Comparison of ENCODE assay signal across 8 cellular contexts in the genomic region with DNA sequence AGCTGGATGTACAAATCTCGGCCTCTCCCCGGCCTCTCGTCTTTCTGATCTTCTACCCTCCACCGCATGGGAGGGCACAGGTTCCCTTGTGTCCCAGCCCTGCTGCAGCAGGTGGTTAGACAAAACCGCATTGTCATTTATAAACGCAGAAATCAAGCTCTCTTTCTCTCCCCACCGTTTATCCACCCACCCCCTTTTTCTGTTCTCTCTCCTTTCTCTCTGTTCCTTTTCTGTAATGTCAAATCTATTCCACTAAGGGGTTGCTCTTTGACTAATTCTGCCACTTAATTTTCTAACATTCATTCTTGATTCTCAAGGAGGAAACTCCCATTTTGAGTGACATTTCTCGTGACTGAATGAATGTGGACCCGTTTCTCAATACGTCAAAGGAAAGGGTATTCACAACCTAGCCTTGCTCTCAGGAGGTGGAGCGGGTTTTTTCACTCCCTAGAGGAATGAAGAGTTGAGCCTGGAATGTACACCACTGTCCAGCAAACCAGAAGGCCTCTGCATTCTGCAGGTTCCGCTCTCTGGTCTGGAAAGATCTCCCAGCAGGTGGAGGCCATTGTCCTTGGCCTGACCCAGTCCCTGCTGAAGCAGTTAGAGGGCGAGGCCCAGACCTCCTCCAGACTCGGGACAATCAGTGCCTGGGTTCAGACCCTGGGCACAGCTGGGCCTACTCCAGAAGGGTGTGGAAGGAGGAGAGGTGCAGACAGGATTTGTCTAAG.
DNase-seq lines count a peak whose midpoint lies in the region; ATAC-seq and TF ChIP-seq lines count a peak whose summit lies in the region.

No MANE protein-coding gene starts in this region.

- peak overlapping the region; percentile 58 for H2AFZ ChIP-seq in KMS-11 (ENCODE audit: low read depth)

- no peaks in the 10 kb centered on the region for H3K9me3 ChIP-seq in right atrium auricular region

- DNase-seq in right atrium auricular region (ENCODE audit: low spot score), result peak; percentile 43
- no peak for DNase-seq in NCI-H187 (lab: John Stamatoyannopoulos, UW)
- no peak for DNase-seq in RKO (ENCODE audit: low spot score)
- no peak for DNase-seq in COLO668 (lab: John Stamatoyannopoulos, UW; ENCODE audit: unreplicated experiment)
- DNase-seq in cerebellum (ENCODE audit: low spot score), result no peak

- peak; percentile 62 for ATAC-seq in GM18502 (IDR thresholded peaks at IDR 0.05; ENCODE audit: poor library complexity, unreplicated experiment)
- peak; percentile 59 for ATAC-seq in GM21526 (IDR thresholded peaks at IDR 0.05; ENCODE audit: low FRiP score, unreplicated experiment)

- H3K79me2 ChIP-seq in KMS-11 (ENCODE audit: insufficient read depth, low read depth), result peaks cover 12% of the 10 kb centered on the region; the same call in 1 of the 2 replicates

- H4K20me1 ChIP-seq in KMS-11 (ENCODE audit: insufficient read depth), result no peaks in the 10 kb centered on the region

- H3K27ac ChIP-seq in KMS-11 (peak overlapping the region; percentile 99), right atrium auricular region (no peak overlapping the region)

- H3K4me1 ChIP-seq in KMS-11 (ENCODE audit: low read depth, poor library complexity, severe bottlenecking) (peaks cover 73% of the 10 kb centered on the region), right atrium auricular region (no peaks in the 10 kb centered on the region)

- peak overlapping the region; percentile 65 for H3K9ac ChIP-seq in KMS-11

- H3K36me3 ChIP-seq in KMS-11 (ENCODE audit: insufficient read depth), result no peaks in the 10 kb centered on the region
- no peaks in the 10 kb centered on the region for H3K36me3 ChIP-seq in right atrium auricular region

- TF ChIP-seq CTCF in KMS-11 (conservative IDR thresholded peaks at IDR 0.05; ENCODE audit: low read depth, low read length) (no peak; the same call in 1 of the 2 replicates), right atrium auricular region (IDR thresholded peaks at IDR 0.05) (no peak)

- H3K27me3 ChIP-seq in KMS-11 (ENCODE audit: insufficient read depth, low read depth) (no peaks in the 10 kb centered on the region), right atrium auricular region (no peaks in the 10 kb centered on the region)

- H3K4me3 ChIP-seq in KMS-11 (IDR thresholded peaks at IDR 0.05; ENCODE audit: insufficient read depth, low read depth, low read length), result no peak overlapping the region
- H3K4me3 ChIP-seq in right atrium auricular region, result no peak overlapping the region

- H3K4me2 ChIP-seq in KMS-11, result peak overlapping the region; percentile 93
